In genomic region chr1:93453911-93454310, GRCh38 we compare ENCODE assay signal across 28 cellular contexts. TPM values are rescaled to one million over a fixed set of nuclear protein-coding genes. Genes with fewer than 3 reads are reported as not detected.
DNase-seq lines count a peak whose midpoint lies in the region; ATAC-seq and TF ChIP-seq lines count a peak whose summit lies in the region.
"Had no signal": no experiment of that assay in that cellular context is flagged by ENCODE, and none has a peak within 500 bp of the region (broad histone marks: within the 10 kb centered on the region; RNA-seq: fewer than 3 reads in every experiment).

No MANE protein-coding gene starts in this region.

- H3K9me2 ChIP-seq in SK-N-SH: no peaks in the 10 kb centered on the region

- H3K27ac ChIP-seq in SK-N-SH (ENCODE audit: low read depth in 2 of 2, low read length in 1 of 2): no peak overlapping the region
- peak overlapping the region; percentile 52 for H3K27ac ChIP-seq in RWPE2 (ENCODE audit: poor library complexity, severe bottlenecking)
- peak overlapping the region; percentile 13 for H3K27ac ChIP-seq in smooth muscle cell (ENCODE audit: low read depth)
- H3K27ac ChIP-seq: 22Rv1, heart left ventricle, SK-N-MC, thoracic aorta, vagina had no signal

- POLR2A ChIA-PET in SK-N-SH (lab: Yijun Ruan, JAX): no interaction called here

- H4K20me1 ChIP-seq in SK-N-SH (ENCODE audit: insufficient read depth): peaks cover 82% of the 10 kb centered on the region
- peaks cover 96% of the 10 kb centered on the region for H4K20me1 ChIP-seq in smooth muscle cell (ENCODE audit: low read depth)

- DNase-seq in SK-N-SH (no peak), RWPE2 (ENCODE audit: low spot score) (no peak), fibroblast of pulmonary artery (ENCODE audit: low read depth) (peak; percentile 7), smooth muscle cell (lab: John Stamatoyannopoulos, UW; ENCODE audit: unreplicated experiment) (no peak), NCI-H774 (lab: John Stamatoyannopoulos, UW) (no peak)
- no peak for DNase-seq in effector CD4-positive, alpha-beta T cell
- DNase-seq: activated CD4-positive, alpha-beta T cell treated with anti-CD3 and anti-CD28 coated beads for 1 hour; activated T-cell treated with anti-CD3 and anti-CD28 coated beads for 4 hours; aorta; CD4-positive, CD25-positive, alpha-beta regulatory T cell; central memory CD4-positive, alpha-beta T cell; GOT3; heart left ventricle; IMR-90; NCI-H1105 treated with DMSO at 0.1 percent for 48 hours; NCI-H2029; NCI-H69; nucleus accumbens; RPMI8226; stimulated activated naive CD8-positive, alpha-beta T cell treated with anti-CD3 and anti-CD28 coated beads, Interleukin-15, Interleukin-2, amounts not matched to agents 100 U/mL and 50 U/mL, for 24 hours; T-helper 17 cell had no signal

- H3K4me1 ChIP-seq in SK-N-SH (ENCODE audit: control insufficient read depth in 1 of 2, insufficient read depth in 2 of 2, low read depth in 1 of 2, low read length in 1 of 2): peaks cover 7 to 15% of the 10 kb centered on the region in 2 experiments; a peak in 2 of 4 replicates
- H3K4me1 ChIP-seq in RWPE2 (ENCODE audit: insufficient read depth, poor library complexity, severe bottlenecking): peaks cover 45% of the 10 kb centered on the region
- H3K4me1 ChIP-seq in smooth muscle cell (ENCODE audit: low read depth): peaks cover 22% of the 10 kb centered on the region

- no peak for TF ChIP-seq RAD21 in SK-N-SH (IDR thresholded peaks at IDR 0.05; ENCODE audit: low read length)

- H2AFZ ChIP-seq in SK-N-SH (ENCODE audit: low read depth): no peak overlapping the region
- H2AFZ ChIP-seq in smooth muscle cell (ENCODE audit: low read depth): no peak overlapping the region

- H3K27me3 ChIP-seq in SK-N-SH (ENCODE audit: insufficient read depth) (no peaks in the 10 kb centered on the region), RWPE2 (ENCODE audit: insufficient read depth, poor library complexity, severe bottlenecking) (no peaks in the 10 kb centered on the region), smooth muscle cell (ENCODE audit: low read depth) (no peaks in the 10 kb centered on the region)
- H3K27me3 ChIP-seq: heart left ventricle, vagina had no signal

- H3F3A ChIP-seq in SK-N-SH (replicated peaks; ENCODE audit: insufficient read depth) (peaks cover 5% of the 10 kb centered on the region), smooth muscle cell (ENCODE audit: low read depth) (no peaks in the 10 kb centered on the region)

- no peak for ATAC-seq in SK-N-SH treated with all-trans-retinoic acid at 6 μM for 48 hours
- ATAC-seq in RWPE2 (ENCODE audit: low read depth): peak; percentile 90
- ATAC-seq in GM18511 (IDR thresholded peaks at IDR 0.05; ENCODE audit: unreplicated experiment): no peak
- ATAC-seq: GM12878; heart left ventricle; stimulated activated naive CD8-positive, alpha-beta T cell treated with anti-CD3 and anti-CD28 coated beads, Interleukin-15, Interleukin-2, amounts not matched to agents 100 U/mL and 50 U/mL, for 24 hours; T-helper 17 cell had no signal

- no peak overlapping the region for H3K4me3 ChIP-seq in SK-N-SH (ENCODE audit: low read depth in 2 of 2, low read length in 1 of 2)
- H3K4me3 ChIP-seq in RWPE2 (ENCODE audit: severe bottlenecking): no peak overlapping the region
- H3K4me3 ChIP-seq in fibroblast of pulmonary artery (replicated peaks; ENCODE audit: low read depth, low read length): no peak overlapping the region
- no peak overlapping the region for H3K4me3 ChIP-seq in smooth muscle cell
- H3K4me3 ChIP-seq: GM12878, heart left ventricle, SK-N-MC, thoracic aorta, vagina had no signal

- peaks cover 99% of the 10 kb centered on the region for H3K79me2 ChIP-seq in SK-N-SH (ENCODE audit: insufficient read depth)
- H3K79me2 ChIP-seq in smooth muscle cell (ENCODE audit: low read depth): peaks cover 100% of the 10 kb centered on the region

- 75% methylated on average over 1 of the region's 1 CpG for WGBS in SK-N-SH (ENCODE audit: low lambda C conversion rate)
- WGBS in smooth muscle cell (ENCODE audit: low lambda C conversion rate): 55% methylated on average over 1 of the region's 1 CpG

- H3K4me2 ChIP-seq in SK-N-SH (0 out of 2 replicates have a peak overlapping the region, but pooled peaks have one; percentile 7), smooth muscle cell (peak overlapping the region; percentile 42)

- TF ChIP-seq CTCF in SK-N-SH (IDR thresholded peaks at IDR 0.05) (no peak), RWPE2 (IDR thresholded peaks at IDR 0.05; ENCODE audit: poor library complexity, severe bottlenecking) (no peak), fibroblast of pulmonary artery (IDR thresholded peaks at IDR 0.05; ENCODE audit: low read length, missing control alignments) (no peak), smooth muscle cell (IDR thresholded peaks at IDR 0.05; ENCODE audit: borderline replicate concordance, insufficient read depth, poor library complexity, severe bottlenecking) (no peak)

- no peak for TF ChIP-seq EP300 in SK-N-SH (IDR thresholded peaks at IDR 0.05; ENCODE audit: borderline replicate concordance in 1 of 2, low read depth in 1 of 2, low read length in 1 of 2)

- no peaks in the 10 kb centered on the region for H3K9me3 ChIP-seq in SK-N-SH
- no peaks in the 10 kb centered on the region for H3K9me3 ChIP-seq in RWPE2 (ENCODE audit: severe bottlenecking)
- no peaks in the 10 kb centered on the region for H3K9me3 ChIP-seq in smooth muscle cell (replicated peaks; ENCODE audit: low read depth)
- H3K9me3 ChIP-seq: heart left ventricle, thoracic aorta, vagina had no signal

- H3K36me3 ChIP-seq in SK-N-SH (replicated peaks in 1 of 2; ENCODE audit: control insufficient read depth in 1 of 2, insufficient read depth in 2 of 2, low read length in 1 of 2): peaks cover 0 to 13% of the 10 kb centered on the region in 2 experiments
- H3K36me3 ChIP-seq in RWPE2 (ENCODE audit: low read depth): peaks cover 12% of the 10 kb centered on the region
- peaks cover 2% of the 10 kb centered on the region for H3K36me3 ChIP-seq in smooth muscle cell (ENCODE audit: low read depth)
- H3K36me3 ChIP-seq: thoracic aorta, vagina had no signal

- H3K9ac ChIP-seq in SK-N-SH (no peak overlapping the region), smooth muscle cell (ENCODE audit: low read depth) (no peak overlapping the region)

- CTCF ChIA-PET in SK-N-SH (lab: Yijun Ruan, JAX): interaction anchor here (0.6 kb wide), 1 partner anchor 21 kb away, joined by 3 read pairs; no protein-coding TSS in a partner anchor

TF ChIP-seq in SK-N-SH, 30 proteins besides CTCF, POLR2A, EP300 and RAD21 (continues in another document):
- peak; percentile 62 for TF ChIP-seq FOSL2 (IDR thresholded peaks at IDR 0.05; ENCODE audit: borderline replicate concordance, low read depth)
- TF ChIP-seq JUND (IDR thresholded peaks at IDR 0.05): peak; percentile 45
- TF ChIP-seq MXI1 (IDR thresholded peaks at IDR 0.05; ENCODE audit: low read depth, low read length): no peak
- TF ChIP-seq ELF1 (IDR thresholded peaks at IDR 0.05): no peak
- TF ChIP-seq PBX3 (IDR thresholded peaks at IDR 0.05): 0 out of 2 replicates have a peak, but pooled peaks have one; percentile 13
- TF ChIP-seq NFIC (IDR thresholded peaks at IDR 0.05; ENCODE audit: borderline replicate concordance): no peak
- no peak for TF ChIP-seq RXRA (IDR thresholded peaks at IDR 0.05; ENCODE audit: borderline replicate concordance, low read depth)

TF ChIP-seq in SK-N-SH treated with all-trans-retinoic acid at 6 μM for 48 hours, 23 proteins besides CTCF, POLR2A, EP300 and RAD21 (continues in another document):
- TF ChIP-seq ZNF8 (CRISPR knock-in tag; IDR thresholded peaks at IDR 0.05): no peak
- TF ChIP-seq TCF4 (CRISPR knock-in tag; IDR thresholded peaks at IDR 0.05; ENCODE audit: borderline replicate concordance): no peak
- no peak for TF ChIP-seq BACH2 (CRISPR knock-in tag; IDR thresholded peaks at IDR 0.05; ENCODE audit: borderline replicate concordance)
- no peak for TF ChIP-seq ESRRG (CRISPR knock-in tag; IDR thresholded peaks at IDR 0.05)
- no peak for TF ChIP-seq CSRNP3 (CRISPR knock-in tag; IDR thresholded peaks at IDR 0.05)
- TF ChIP-seq GLIS3 (CRISPR knock-in tag; IDR thresholded peaks at IDR 0.05): no peak
- TF ChIP-seq, protein P1, sequence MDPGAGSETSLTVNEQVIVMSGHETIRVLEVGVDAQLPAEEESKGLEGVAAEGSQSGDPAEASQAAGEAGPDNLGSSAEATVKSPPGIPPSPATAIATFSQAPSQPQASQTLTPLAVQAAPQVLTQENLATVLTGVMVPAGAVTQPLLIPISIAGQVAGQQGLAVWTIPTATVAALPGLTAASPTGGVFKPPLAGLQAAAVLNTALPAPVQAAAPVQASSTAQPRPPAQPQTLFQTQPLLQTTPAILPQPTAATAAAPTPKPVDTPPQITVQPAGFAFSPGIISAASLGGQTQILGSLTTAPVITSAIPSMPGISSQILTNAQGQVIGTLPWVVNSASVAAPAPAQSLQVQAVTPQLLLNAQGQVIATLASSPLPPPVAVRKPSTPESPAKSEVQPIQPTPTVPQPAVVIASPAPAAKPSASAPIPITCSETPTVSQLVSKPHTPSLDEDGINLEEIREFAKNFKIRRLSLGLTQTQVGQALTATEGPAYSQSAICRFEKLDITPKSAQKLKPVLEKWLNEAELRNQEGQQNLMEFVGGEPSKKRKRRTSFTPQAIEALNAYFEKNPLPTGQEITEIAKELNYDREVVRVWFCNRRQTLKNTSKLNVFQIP (CRISPR knock-in tag; IDR thresholded peaks at IDR 0.05; ENCODE audit: borderline replicate concordance, low read depth): no peak
- no peak for TF ChIP-seq ISL1 (CRISPR knock-in tag; IDR thresholded peaks at IDR 0.05)
- TF ChIP-seq ZFP3 (CRISPR knock-in tag; IDR thresholded peaks at IDR 0.05): no peak

RNA-seq across cellular contexts. Expression of gene FNBP1L, which starts 6.0 kb away (rescaled TPM):
- polyA plus RNA-seq in SK-N-SH (2012; rRNA removed): 16.5 and 21.5 TPM in 2 replicates
- 23.5 and 26.4 TPM in 2 replicates for polyA plus RNA-seq in SK-N-SH (2012; cell fraction: cytosol; rRNA removed)
- polyA plus RNA-seq in SK-N-SH (2012; cell fraction: nucleus; rRNA removed): 9.5 and 26.3 TPM in 2 replicates
- 60.4 and 77.9 TPM in 2 replicates for total RNA-seq in smooth muscle cell
- 18.7 and 32.8 TPM in 2 replicates for polyA plus RNA-seq in smooth muscle cell

Comparison
In these comparisons a context has a peak if more than half of its experiments do, and no peak if none do; other contexts are left out.
1. H3K27ac ChIP-seq: peak in RWPE2 (single experiment) and smooth muscle cell (single experiment); none in SK-N-SH (0 of 2).